ENCODE assay signal across 17 cellular contexts in genomic region chr18:46037512-46038305, GRCh38. TPM values are rescaled to one million over a fixed set of nuclear protein-coding genes. Genes with fewer than 3 reads are reported as not detected.
A peak's percentile ranks its signal among the peaks of the same experiment; 100 is the strongest.
DNase-seq lines count a peak whose midpoint lies in the region; ATAC-seq and TF ChIP-seq lines count a peak whose summit lies in the region.
"Had no signal": no experiment of that assay in that cellular context is flagged by ENCODE, and none has a peak within 500 bp of the region (broad histone marks: within the 10 kb centered on the region; RNA-seq: fewer than 3 reads in every experiment).

No MANE protein-coding gene starts in this region.

- H3K27me3 Mint-ChIP-seq in activated T-helper 2 cell treated with anti-CD3 and anti-CD28 coated beads, Interferon-gamma antibody, Interleukin-2, Interleukin-4, amounts not matched to agents 10 μg/mL and 5 μg/mL and 100 μg/mL, durations not matched to agents 14 hours and 24 hours and 36 hours (ENCODE audit: low read depth): no peaks in the 10 kb centered on the region

- TF ChIP-seq RAD21 in liver (IDR thresholded peaks at IDR 0.05): peak in 1 of 2 donors; percentile 25

- ATAC-seq in Right ventricle myocardium inferior (peak; percentile 44), GM19023 (IDR thresholded peaks at IDR 0.05; ENCODE audit: unreplicated experiment) (no peak)
- ATAC-seq: CD8-positive, alpha-beta T cell; HCT116 had no signal

- no peak overlapping the region for H3K9ac ChIP-seq in liver (ENCODE audit: low read depth in 1 of 2, low read length in 2 of 2)
- H3K9ac ChIP-seq: GM23248 had no signal

- peaks cover 31% of the 10 kb centered on the region for H3K36me3 Mint-ChIP-seq in activated T-helper 2 cell treated with anti-CD3 and anti-CD28 coated beads, Interferon-gamma antibody, Interleukin-2, Interleukin-4, amounts not matched to agents 10 μg/mL and 5 μg/mL and 100 μg/mL, durations not matched to agents 14 hours and 24 hours and 36 hours (ENCODE audit: low read depth)

- H3K4me3 ChIP-seq in right atrium auricular region (no peak overlapping the region), liver (ENCODE audit: low read depth in 1 of 3, low read length in 3 of 3) (no peak overlapping the region), spleen (no peak overlapping the region)
- H3K4me3 ChIP-seq: GM23248 had no signal

- TF ChIP-seq CTCF in right atrium auricular region (IDR thresholded peaks at IDR 0.05): no peak
- no peak for TF ChIP-seq CTCF in liver (IDR thresholded peaks at IDR 0.05; ENCODE audit: low read depth, low read length, missing input control)
- TF ChIP-seq CTCF in spleen (IDR thresholded peaks at IDR 0.05 in 8 of 11, conservative IDR thresholded peaks at IDR 0.05 in 3 of 11): no peak

- peaks cover 0 to 4% of the 10 kb centered on the region in 2 donors for H3K4me1 ChIP-seq in right atrium auricular region
- peaks cover 3 to 13% (median 8%) of the 10 kb centered on the region in 4 donors for H3K4me1 ChIP-seq in liver (ENCODE audit: control insufficient read depth in 4 of 4, insufficient read depth in 4 of 4, low read length in 3 of 4)
- peaks cover 8 to 80% (median 47%) of the 10 kb centered on the region in 6 donors for H3K4me1 ChIP-seq in spleen
- H3K4me1 ChIP-seq: BE2C had no signal

- H3K9me3 ChIP-seq in right atrium auricular region (no peaks in the 10 kb centered on the region), liver (ENCODE audit: control insufficient read depth in 4 of 4, low read length in 3 of 4) (no peaks in the 10 kb centered on the region), spleen (no peaks in the 10 kb centered on the region)
- H3K9me3 ChIP-seq: BE2C had no signal

- peak overlapping the region; percentile 18 for H3K27ac Mint-ChIP-seq in activated T-helper 2 cell treated with anti-CD3 and anti-CD28 coated beads, Interferon-gamma antibody, Interleukin-2, Interleukin-4, amounts not matched to agents 10 μg/mL and 5 μg/mL and 100 μg/mL, durations not matched to agents 14 hours and 24 hours and 36 hours
- H3K27ac Mint-ChIP-seq: CD8-positive, alpha-beta T cell had no signal

- H3K36me3 ChIP-seq in right atrium auricular region: no peaks in the 10 kb centered on the region
- peaks cover 0 to 3% (median 0%) of the 10 kb centered on the region in 4 donors for H3K36me3 ChIP-seq in liver (ENCODE audit: control insufficient read depth in 4 of 4, insufficient read depth in 3 of 4, low read depth in 1 of 4, low read length in 3 of 4)
- peaks cover 0 to 69% (median 4%) of the 10 kb centered on the region in 6 donors for H3K36me3 ChIP-seq in spleen
- H3K36me3 ChIP-seq: BE2C had no signal

- H3K27ac ChIP-seq in right atrium auricular region (no peak overlapping the region), liver (ENCODE audit: low read depth in 1 of 2, low read length in 2 of 2) (no peak overlapping the region), spleen (peak overlapping the region; percentile 57 to 80 (median 72))
- H3K27ac ChIP-seq: C4-2B, GM23248, HL-60 had no signal

- H3K27me3 ChIP-seq in right atrium auricular region (no peaks in the 10 kb centered on the region), liver (ENCODE audit: control insufficient read depth in 4 of 4, insufficient read depth in 4 of 4, low read length in 3 of 4) (no peaks in the 10 kb centered on the region), spleen (replicated peaks in 1 of 7) (no peaks in the 10 kb centered on the region)
- H3K27me3 ChIP-seq: BE2C had no signal

- intact Hi-C loops in Right ventricle myocardium inferior (cut with DNase I): no loop called here
- intact Hi-C loops in activated T-helper 2 cell treated with anti-CD3 and anti-CD28 coated beads, Interferon-gamma antibody, Interleukin-2, Interleukin-4, amounts not matched to agents 10 μg/mL and 5 μg/mL and 100 μg/mL, durations not matched to agents 14 hours and 24 hours and 36 hours (cut with micrococcal nuclease): no loop called here
- intact Hi-C loops in spleen (cut with DNase I; ENCODE audit: low total_unique reads): no loop called here

- no peak for TF ChIP-seq POLR2A in spleen (IDR thresholded peaks at IDR 0.05)

- H3K4me3 Mint-ChIP-seq in activated T-helper 2 cell treated with anti-CD3 and anti-CD28 coated beads, Interferon-gamma antibody, Interleukin-2, Interleukin-4, amounts not matched to agents 10 μg/mL and 5 μg/mL and 100 μg/mL, durations not matched to agents 14 hours and 24 hours and 36 hours (ENCODE audit: low read depth): no peak overlapping the region
- H3K4me3 Mint-ChIP-seq: CD8-positive, alpha-beta T cell had no signal

- no peaks in the 10 kb centered on the region for H3K9me3 Mint-ChIP-seq in activated T-helper 2 cell treated with anti-CD3 and anti-CD28 coated beads, Interferon-gamma antibody, Interleukin-2, Interleukin-4, amounts not matched to agents 10 μg/mL and 5 μg/mL and 100 μg/mL, durations not matched to agents 14 hours and 24 hours and 36 hours
- H3K9me3 Mint-ChIP-seq: CD8-positive, alpha-beta T cell had no signal

- 52% methylated on average over 9 of the region's 9 CpGs for WGBS in liver
- WGBS in spleen, 5 donors: 52 to 70% (median 58%) methylated on average over 9 of the region's 9 CpGs

- no peak for DNase-seq in Right ventricle myocardium inferior (ENCODE audit: missing footprints)
- DNase-seq in right atrium auricular region (ENCODE audit: low spot score): no peak
- DNase-seq in activated T-helper 2 cell treated with anti-CD3 and anti-CD28 coated beads, Interferon-gamma antibody, Interleukin-2, Interleukin-4, amounts not matched to agents 10 μg/mL and 5 μg/mL and 100 μg/mL, durations not matched to agents 14 hours and 24 hours and 36 hours (ENCODE audit: low spot score): no peak
- peak; percentile 84 for DNase-seq in spleen
- no peak for DNase-seq in germinal center (ENCODE audit: low spot score)
- DNase-seq: BE2C; CD8-positive, alpha-beta T cell; COR-L47; DMS153; DND-41; GDM1; GM23248 had no signal

- peaks cover 33% of the 10 kb centered on the region for H3K4me1 Mint-ChIP-seq in activated T-helper 2 cell treated with anti-CD3 and anti-CD28 coated beads, Interferon-gamma antibody, Interleukin-2, Interleukin-4, amounts not matched to agents 10 μg/mL and 5 μg/mL and 100 μg/mL, durations not matched to agents 14 hours and 24 hours and 36 hours (ENCODE audit: low read depth)

TF ChIP-seq in liver, 16 proteins besides CTCF, POLR2A, EP300 and RAD21:
- peak; percentile 47 for TF ChIP-seq SP1 (IDR thresholded peaks at IDR 0.05)
- TF ChIP-seq HNF4A (conservative IDR thresholded peaks at IDR 0.05): peak; percentile 76 to 87
- peak; percentile 20 for TF ChIP-seq HNF4G (IDR thresholded peaks at IDR 0.05)
- peak; percentile 69 to 76 for TF ChIP-seq RXRA (IDR thresholded peaks at IDR 0.05)
- peak; percentile 79 for TF ChIP-seq NR2F2 (IDR thresholded peaks at IDR 0.05)
- TF ChIP-seq JUND (IDR thresholded peaks at IDR 0.05): peak; percentile 36 to 52
- TF ChIP-seq ZBTB33 (IDR thresholded peaks at IDR 0.05): no peak
- TF ChIP-seq FOXA2 (IDR thresholded peaks at IDR 0.05): no peak

RNA-seq across cellular contexts. Expression of gene PSTPIP2, which starts 34.4 kb away (rescaled TPM):
- total RNA-seq in Right ventricle myocardium inferior (2.0 TPM), right atrium auricular region (1 to 10 TPM; 3.4 to 3.9 TPM), liver (10 to 100 TPM; 12.8 to 14.7 TPM), spleen (100 to 1,000 TPM in 6 of 7 donors, 10 to 100 TPM in 1; 69.2 to 153 (median 132) TPM)
- total RNA-seq in activated T-helper 2 cell treated with anti-CD3 and anti-CD28 coated beads, Interferon-gamma antibody, Interleukin-2, Interleukin-4, amounts not matched to agents 10 μg/mL and 5 μg/mL and 100 μg/mL, durations not matched to agents 14 hours and 24 hours and 36 hours: 36.8 and 39.0 TPM in 2 replicates
- polyA plus RNA-seq in liver (1 to 10 TPM; 4.0 to 4.4 TPM), spleen (10 to 100 TPM; 18.3 to 58.7 (median 24.1) TPM)

Comparison
In these comparisons a context has a peak if more than half of its experiments do, and no peak if none do; other contexts are left out.
1. H3K27ac ChIP-seq: peak in spleen (8 of 8); none in right atrium auricular region (0 of 2) and liver (0 of 2).